9 cellular contexts compared by ENCODE assay signal in the genomic region with DNA sequence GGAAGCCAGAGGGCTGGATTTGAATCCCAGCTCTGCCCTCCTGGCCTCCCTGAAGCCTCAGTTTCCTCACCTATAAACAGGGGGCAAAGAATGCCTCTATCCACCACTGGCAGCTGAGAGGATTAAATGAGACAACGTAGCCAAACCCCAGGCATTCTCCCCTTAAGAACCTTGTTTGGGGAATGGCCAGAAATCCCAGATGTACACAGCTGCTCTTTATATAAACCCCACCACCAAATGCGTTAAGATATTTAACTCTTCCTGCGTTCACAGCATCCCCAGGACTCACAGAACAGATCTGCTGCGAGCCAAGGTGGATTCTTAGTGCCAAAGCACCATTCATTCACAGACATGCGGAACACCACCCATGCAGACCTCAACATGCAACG. TPM values are rescaled to one million over a fixed set of nuclear protein-coding genes. Genes with fewer than 3 reads are reported as not detected.
A peak's percentile ranks its signal among the peaks of the same experiment; 100 is the strongest.
DNase-seq lines count a peak whose midpoint lies in the region; ATAC-seq and TF ChIP-seq lines count a peak whose summit lies in the region.
"Had no signal": no experiment of that assay in that cellular context is flagged by ENCODE, and none has a peak within 500 bp of the region (broad histone marks: within the 10 kb centered on the region; RNA-seq: fewer than 3 reads in every experiment).

No MANE protein-coding gene starts in this region.

- intact Hi-C loops in activated CD4-positive, alpha-beta T cell treated with anti-CD3 and anti-CD28 coated beads, Interleukin-2, amount 10 ng/mL, durations not matched to agents 24 days and 14 days (cut with micrococcal nuclease) = loop anchor here (10.0 kb wide), 1 partner anchor 928 kb away; the partner anchor contains the start of gene GLCE

- peak overlapping the region; percentile 100 for H3K4me3 Mint-ChIP-seq in activated CD4-positive, alpha-beta T cell treated with anti-CD3 and anti-CD28 coated beads, Interleukin-2, amount 10 ng/mL, durations not matched to agents 24 days and 14 days
- peak overlapping the region in 4 of 5 donors; percentile 19 to 61 (median 45) for H3K4me3 Mint-ChIP-seq in immature natural killer cell
- H3K4me3 Mint-ChIP-seq in stimulated activated memory B cell treated with anti-CD40 and anti-IgM and Interleukin-4, amounts not matched to agents 10 μg/mL and 1 μg/mL and 100 μg/mL, for 72 hours = peak overlapping the region; percentile 1

- peaks cover 79% of the 10 kb centered on the region for H3K36me3 Mint-ChIP-seq in activated CD4-positive, alpha-beta T cell treated with anti-CD3 and anti-CD28 coated beads, Interleukin-2, amount 10 ng/mL, durations not matched to agents 24 days and 14 days (ENCODE audit: low read depth)
- peaks cover 15 to 56% (median 29%) of the 10 kb centered on the region in 3 donors for H3K36me3 Mint-ChIP-seq in immature natural killer cell
- H3K36me3 Mint-ChIP-seq in stimulated activated memory B cell treated with anti-CD40 and anti-IgM and Interleukin-4, amounts not matched to agents 10 μg/mL and 1 μg/mL and 100 μg/mL, for 72 hours = peaks cover 36% of the 10 kb centered on the region

- H3K27me3 Mint-ChIP-seq in activated CD4-positive, alpha-beta T cell treated with anti-CD3 and anti-CD28 coated beads, Interleukin-2, amount 10 ng/mL, durations not matched to agents 24 days and 14 days = no peaks in the 10 kb centered on the region
- H3K27me3 Mint-ChIP-seq in immature natural killer cell (ENCODE audit: low read depth in 3 of 3) = peaks cover 13 to 31% (median 18%) of the 10 kb centered on the region in 3 donors
- no peaks in the 10 kb centered on the region for H3K27me3 Mint-ChIP-seq in stimulated activated memory B cell treated with anti-CD40 and anti-IgM and Interleukin-4, amounts not matched to agents 10 μg/mL and 1 μg/mL and 100 μg/mL, for 72 hours

- no peak for DNase-seq in activated CD4-positive, alpha-beta T cell treated with anti-CD3 and anti-CD28 coated beads, Interleukin-2, amount 10 ng/mL, durations not matched to agents 24 days and 14 days
- DNase-seq in activated CD4-positive, alpha-beta T cell treated with anti-CD3 and anti-CD28 coated beads for 4 hours = no peak
- DNase-seq in immature natural killer cell (no peak), EL (no peak)
- DNase-seq: NCI-H524 treated with DMSO at 0.1 percent for 48 hours had no signal

- peaks cover 55% of the 10 kb centered on the region for H3K4me1 Mint-ChIP-seq in activated CD4-positive, alpha-beta T cell treated with anti-CD3 and anti-CD28 coated beads, Interleukin-2, amount 10 ng/mL, durations not matched to agents 24 days and 14 days
- peaks cover 41 to 61% of the 10 kb centered on the region in 2 donors for H3K4me1 Mint-ChIP-seq in immature natural killer cell
- H3K4me1 Mint-ChIP-seq in stimulated activated memory B cell treated with anti-CD40 and anti-IgM and Interleukin-4, amounts not matched to agents 10 μg/mL and 1 μg/mL and 100 μg/mL, for 72 hours = peaks cover 82% of the 10 kb centered on the region

- no peaks in the 10 kb centered on the region for H3K9me3 Mint-ChIP-seq in activated CD4-positive, alpha-beta T cell treated with anti-CD3 and anti-CD28 coated beads, Interleukin-2, amount 10 ng/mL, durations not matched to agents 24 days and 14 days
- H3K9me3 Mint-ChIP-seq in immature natural killer cell = no peaks in the 10 kb centered on the region
- no peaks in the 10 kb centered on the region for H3K9me3 Mint-ChIP-seq in stimulated activated memory B cell treated with anti-CD40 and anti-IgM and Interleukin-4, amounts not matched to agents 10 μg/mL and 1 μg/mL and 100 μg/mL, for 72 hours

- H3K27ac ChIP-seq in VCaP = peak overlapping the region; percentile 98

- TF ChIP-seq CTCF in VCaP (conservative IDR thresholded peaks at IDR 0.05) = no peak

- H3K27ac Mint-ChIP-seq in activated CD4-positive, alpha-beta T cell treated with anti-CD3 and anti-CD28 coated beads, Interleukin-2, amount 10 ng/mL, durations not matched to agents 24 days and 14 days = no peak overlapping the region
- peak overlapping the region in 3 of 6 donors; percentile 5 to 61 (median 8) for H3K27ac Mint-ChIP-seq in immature natural killer cell
- H3K27ac Mint-ChIP-seq in stimulated activated memory B cell treated with anti-CD40 and anti-IgM and Interleukin-4, amounts not matched to agents 10 μg/mL and 1 μg/mL and 100 μg/mL, for 72 hours = peak overlapping the region; percentile 12

- ATAC-seq in stimulated activated memory B cell treated with anti-CD40 and anti-IgM and Interleukin-4, amounts not matched to agents 10 μg/mL and 1 μg/mL and 100 μg/mL, for 72 hours = no peak
- no peak for ATAC-seq in GM18519 (IDR thresholded peaks at IDR 0.05; ENCODE audit: low FRiP score, unreplicated experiment)
- no peak for ATAC-seq in GM21825 (IDR thresholded peaks at IDR 0.05; ENCODE audit: unreplicated experiment)

RNA-seq across cellular contexts. Expression of gene TLE3, which starts 5.3 kb away (rescaled TPM):
- 111 and 118 TPM in 2 replicates for total RNA-seq in activated CD4-positive, alpha-beta T cell treated with anti-CD3 and anti-CD28 coated beads, Interleukin-2, amount 10 ng/mL, durations not matched to agents 24 days and 14 days
- 10 to 100 TPM in 1 of 3 donors, 1 to 10 TPM in 1, under 1 TPM in 1; 0.06 to 18.6 (median 3.9) TPM for polyA plus RNA-seq in immature natural killer cell

Comparison
In these comparisons a context has a peak if more than half of its experiments do, and no peak if none do; other contexts are left out.
1. H3K4me3 Mint-ChIP-seq: peak in every context shown above with its lines; median percentile 100 in activated CD4-positive, alpha-beta T cell treated with anti-CD3 and anti-CD28 coated beads, Interleukin-2, amount 10 ng/mL, durations not matched to agents 24 days and 14 days; 45 in immature natural killer cell; 1 in stimulated activated memory B cell treated with anti-CD40 and anti-IgM and Interleukin-4, amounts not matched to agents 10 μg/mL and 1 μg/mL and 100 μg/mL, for 72 hours.